In the genomic region with DNA sequence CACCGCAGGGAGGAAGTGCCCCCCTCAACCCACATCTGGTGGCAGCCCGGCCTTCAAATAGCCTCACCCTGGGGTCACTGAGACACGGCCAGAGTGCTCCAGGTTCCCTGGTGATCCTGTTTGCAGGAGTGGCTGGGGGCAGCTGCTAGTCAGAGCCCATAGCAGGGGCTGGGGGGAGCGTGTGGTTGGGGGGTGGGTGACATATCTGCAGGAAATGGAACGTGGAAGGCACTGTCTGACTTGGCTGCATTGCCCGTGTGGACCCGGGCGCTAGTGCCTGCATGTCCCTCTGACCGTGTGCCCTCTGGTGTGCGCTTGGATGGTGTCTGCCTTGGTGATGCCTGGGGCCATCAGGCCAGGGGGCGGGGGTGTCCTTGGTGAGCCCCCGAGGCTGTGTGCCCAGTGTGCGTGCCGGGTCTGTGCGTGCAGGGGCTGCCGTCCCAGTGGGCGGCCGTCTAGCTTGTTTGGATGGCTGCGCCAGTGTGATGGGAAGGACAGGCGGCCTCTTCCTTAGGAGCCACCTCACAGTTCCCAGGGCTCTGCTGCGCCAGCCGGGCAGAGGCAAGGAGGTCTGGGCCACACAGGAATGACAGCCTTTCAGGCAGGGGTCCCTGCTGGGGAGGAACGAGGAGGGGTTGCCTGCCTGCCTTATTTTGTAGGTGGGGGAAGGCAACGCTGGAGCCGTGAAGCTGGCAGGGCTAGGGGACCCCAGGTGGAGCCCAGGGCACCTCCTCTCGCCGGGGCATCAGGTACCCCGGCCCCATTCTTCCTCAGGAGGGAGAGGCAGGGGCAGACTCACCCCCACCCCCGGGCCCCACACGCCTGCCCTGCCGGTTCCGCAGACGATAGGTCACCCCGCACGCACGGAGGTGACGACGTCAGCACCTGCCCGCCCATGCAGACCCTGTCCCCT, we compare ENCODE assay signal across 8 cellular contexts. TPM values are rescaled to one million over a fixed set of nuclear protein-coding genes. Genes with fewer than 3 reads are reported as not detected.
DNase-seq lines count a peak whose midpoint lies in the region; ATAC-seq and TF ChIP-seq lines count a peak whose summit lies in the region.

No MANE protein-coding gene starts in this region.

- ATAC-seq in memory B cell (ENCODE audit: low read depth) = peak; percentile 25
- no peak for ATAC-seq in HG03159 (IDR thresholded peaks at IDR 0.05; ENCODE audit: unreplicated experiment)

- H3K9ac ChIP-seq in HUES64 (ENCODE audit: low read depth, low read length) = no peak overlapping the region

- WGBS in HUES64 = 3% methylated on average over 39 of the region's 39 CpGs

- no peaks in the 10 kb centered on the region for H3K27me3 ChIP-seq in BE2C
- H3K27me3 ChIP-seq in HUES64 (ENCODE audit: insufficient read depth, low read length) = peaks cover 11% of the 10 kb centered on the region; the same call in 1 of the 2 replicates

- H3K4me3 Mint-ChIP-seq in memory B cell = peak overlapping the region; percentile 81

- peaks cover 16% of the 10 kb centered on the region for H3K27me3 Mint-ChIP-seq in memory B cell

- peaks cover 12% of the 10 kb centered on the region for H3K36me3 ChIP-seq in BE2C
- H3K36me3 ChIP-seq in HUES64 (ENCODE audit: insufficient read depth, low read length) = no peaks in the 10 kb centered on the region

- DNase-seq in BE2C (peak; percentile 45), caudate nucleus (lab: John Stamatoyannopoulos, UW) (peak in 9 of 61 donors; percentile 23 to 77 (median 53)), memory B cell (ENCODE audit: low spot score in 2 of 2) (no peak), COLO829 (ENCODE audit: low spot score) (no peak), Kasumi-1 (lab: John Stamatoyannopoulos, UW) (no peak)
- no peak for DNase-seq in NK-92 treated with Interleukin-12 subunit alpha and Interleukin-12 subunit beta, amount 100 ng/mL, for 24 hours (lab: John Stamatoyannopoulos, UW)

- H3K4me1 ChIP-seq in BE2C (peaks cover 12% of the 10 kb centered on the region), HUES64 (ENCODE audit: insufficient read depth, low read length) (peaks cover 12% of the 10 kb centered on the region; the same call in 1 of the 2 replicates)

- H3K9me3 Mint-ChIP-seq in memory B cell = no peaks in the 10 kb centered on the region

- peaks cover 10% of the 10 kb centered on the region for H3K4me1 Mint-ChIP-seq in memory B cell

- H3K4me3 ChIP-seq in BE2C (ENCODE audit: low read depth, low read length) (peak overlapping the region; percentile 89), HUES64 (ENCODE audit: low read length) (peak overlapping the region; percentile 58)

- no peaks in the 10 kb centered on the region for H3K9me3 ChIP-seq in BE2C
- H3K9me3 ChIP-seq in HUES64 (ENCODE audit: insufficient read depth, low read depth, low read length) = no peaks in the 10 kb centered on the region

- no peak for TF ChIP-seq CTCF in BE2C (IDR thresholded peaks at IDR 0.05; ENCODE audit: low read depth, low read length)

- no peaks in the 10 kb centered on the region for H3K36me3 Mint-ChIP-seq in memory B cell

- H3K27ac Mint-ChIP-seq in memory B cell = no peak overlapping the region

- H3K27ac ChIP-seq in HUES64 (ENCODE audit: low read depth, low read length) (no peak overlapping the region), caudate nucleus (ENCODE audit: low read depth, low read length) (peak overlapping the region; percentile 88)

RNA-seq across cellular contexts. Expression of gene NDRG4, which starts 0.6 kb away (rescaled TPM):
- 108 TPM for polyA plus RNA-seq in BE2C (2012; ENCODE audit: insufficient read depth, insufficient read length, low read depth)
- polyA plus RNA-seq in HUES64 (2013, experiment 1 of 2) = 11.0 TPM
- 26.9 TPM for polyA plus RNA-seq in HUES64 (2013, experiment 2 of 2)

RNA-seq across cellular contexts. Expression of gene SETD6, which starts 14.7 kb away (rescaled TPM):
- 66.5 TPM for polyA plus RNA-seq in BE2C (2012; ENCODE audit: insufficient read depth, insufficient read length, low read depth)
- polyA plus RNA-seq in HUES64 (2013, experiment 1 of 2) = 26.5 TPM
- 23.8 TPM for polyA plus RNA-seq in HUES64 (2013, experiment 2 of 2)
